2 cellular contexts compared by ENCODE assay signal in the genomic region with DNA sequence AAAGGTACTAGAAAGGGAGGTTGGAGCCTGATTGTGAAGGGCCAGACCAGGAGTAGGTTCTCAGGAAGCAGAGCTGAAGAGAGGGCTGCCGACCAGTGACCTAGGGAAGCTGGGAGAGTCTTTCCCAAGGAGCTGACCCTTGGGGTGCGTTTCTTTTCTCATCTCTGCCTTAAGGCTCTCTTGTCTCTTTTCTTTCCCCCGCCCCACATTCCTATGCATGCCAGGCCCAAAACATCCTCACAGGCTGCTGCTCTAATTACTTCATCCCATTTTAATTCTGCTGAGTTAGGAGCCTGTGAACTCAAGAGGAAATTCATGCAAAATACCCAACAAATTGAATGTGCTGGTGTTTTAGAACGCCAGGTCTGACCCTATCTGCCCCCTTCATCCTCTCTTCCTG.
TF ChIP-seq lines count a peak whose summit lies in the region.

No MANE protein-coding gene starts in this region.

TF ChIP-seq in GM23338, 12 proteins besides CTCF, POLR2A, EP300 and RAD21 (continues in another document):
- TF ChIP-seq, protein P1, sequence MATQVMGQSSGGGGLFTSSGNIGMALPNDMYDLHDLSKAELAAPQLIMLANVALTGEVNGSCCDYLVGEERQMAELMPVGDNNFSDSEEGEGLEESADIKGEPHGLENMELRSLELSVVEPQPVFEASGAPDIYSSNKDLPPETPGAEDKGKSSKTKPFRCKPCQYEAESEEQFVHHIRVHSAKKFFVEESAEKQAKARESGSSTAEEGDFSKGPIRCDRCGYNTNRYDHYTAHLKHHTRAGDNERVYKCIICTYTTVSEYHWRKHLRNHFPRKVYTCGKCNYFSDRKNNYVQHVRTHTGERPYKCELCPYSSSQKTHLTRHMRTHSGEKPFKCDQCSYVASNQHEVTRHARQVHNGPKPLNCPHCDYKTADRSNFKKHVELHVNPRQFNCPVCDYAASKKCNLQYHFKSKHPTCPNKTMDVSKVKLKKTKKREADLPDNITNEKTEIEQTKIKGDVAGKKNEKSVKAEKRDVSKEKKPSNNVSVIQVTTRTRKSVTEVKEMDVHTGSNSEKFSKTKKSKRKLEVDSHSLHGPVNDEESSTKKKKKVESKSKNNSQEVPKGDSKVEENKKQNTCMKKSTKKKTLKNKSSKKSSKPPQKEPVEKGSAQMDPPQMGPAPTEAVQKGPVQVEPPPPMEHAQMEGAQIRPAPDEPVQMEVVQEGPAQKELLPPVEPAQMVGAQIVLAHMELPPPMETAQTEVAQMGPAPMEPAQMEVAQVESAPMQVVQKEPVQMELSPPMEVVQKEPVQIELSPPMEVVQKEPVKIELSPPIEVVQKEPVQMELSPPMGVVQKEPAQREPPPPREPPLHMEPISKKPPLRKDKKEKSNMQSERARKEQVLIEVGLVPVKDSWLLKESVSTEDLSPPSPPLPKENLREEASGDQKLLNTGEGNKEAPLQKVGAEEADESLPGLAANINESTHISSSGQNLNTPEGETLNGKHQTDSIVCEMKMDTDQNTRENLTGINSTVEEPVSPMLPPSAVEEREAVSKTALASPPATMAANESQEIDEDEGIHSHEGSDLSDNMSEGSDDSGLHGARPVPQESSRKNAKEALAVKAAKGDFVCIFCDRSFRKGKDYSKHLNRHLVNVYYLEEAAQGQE (IDR thresholded peaks at IDR 0.05; ENCODE audit: unreplicated experiment) = no peak
- TF ChIP-seq STAT1 (IDR thresholded peaks at IDR 0.05; ENCODE audit: unreplicated experiment) (no peak), EZH2phosphoT487 (IDR thresholded peaks at IDR 0.05; ENCODE audit: unreplicated experiment) (no peak), EZH2 (IDR thresholded peaks at IDR 0.05; ENCODE audit: low read depth, unreplicated experiment) (no peak), POLR2AphosphoS5 (IDR thresholded peaks at IDR 0.05; ENCODE audit: low read depth) (no peak), JUNB (IDR thresholded peaks at IDR 0.05; ENCODE audit: unreplicated experiment) (no peak), ZNF331 (CRISPR knock-in tag; IDR thresholded peaks at IDR 0.05; ENCODE audit: low read depth) (no peak), CREB1 (CRISPR knock-in tag; IDR thresholded peaks at IDR 0.05; ENCODE audit: low read depth) (no peak)
- TF ChIP-seq, protein P2, sequence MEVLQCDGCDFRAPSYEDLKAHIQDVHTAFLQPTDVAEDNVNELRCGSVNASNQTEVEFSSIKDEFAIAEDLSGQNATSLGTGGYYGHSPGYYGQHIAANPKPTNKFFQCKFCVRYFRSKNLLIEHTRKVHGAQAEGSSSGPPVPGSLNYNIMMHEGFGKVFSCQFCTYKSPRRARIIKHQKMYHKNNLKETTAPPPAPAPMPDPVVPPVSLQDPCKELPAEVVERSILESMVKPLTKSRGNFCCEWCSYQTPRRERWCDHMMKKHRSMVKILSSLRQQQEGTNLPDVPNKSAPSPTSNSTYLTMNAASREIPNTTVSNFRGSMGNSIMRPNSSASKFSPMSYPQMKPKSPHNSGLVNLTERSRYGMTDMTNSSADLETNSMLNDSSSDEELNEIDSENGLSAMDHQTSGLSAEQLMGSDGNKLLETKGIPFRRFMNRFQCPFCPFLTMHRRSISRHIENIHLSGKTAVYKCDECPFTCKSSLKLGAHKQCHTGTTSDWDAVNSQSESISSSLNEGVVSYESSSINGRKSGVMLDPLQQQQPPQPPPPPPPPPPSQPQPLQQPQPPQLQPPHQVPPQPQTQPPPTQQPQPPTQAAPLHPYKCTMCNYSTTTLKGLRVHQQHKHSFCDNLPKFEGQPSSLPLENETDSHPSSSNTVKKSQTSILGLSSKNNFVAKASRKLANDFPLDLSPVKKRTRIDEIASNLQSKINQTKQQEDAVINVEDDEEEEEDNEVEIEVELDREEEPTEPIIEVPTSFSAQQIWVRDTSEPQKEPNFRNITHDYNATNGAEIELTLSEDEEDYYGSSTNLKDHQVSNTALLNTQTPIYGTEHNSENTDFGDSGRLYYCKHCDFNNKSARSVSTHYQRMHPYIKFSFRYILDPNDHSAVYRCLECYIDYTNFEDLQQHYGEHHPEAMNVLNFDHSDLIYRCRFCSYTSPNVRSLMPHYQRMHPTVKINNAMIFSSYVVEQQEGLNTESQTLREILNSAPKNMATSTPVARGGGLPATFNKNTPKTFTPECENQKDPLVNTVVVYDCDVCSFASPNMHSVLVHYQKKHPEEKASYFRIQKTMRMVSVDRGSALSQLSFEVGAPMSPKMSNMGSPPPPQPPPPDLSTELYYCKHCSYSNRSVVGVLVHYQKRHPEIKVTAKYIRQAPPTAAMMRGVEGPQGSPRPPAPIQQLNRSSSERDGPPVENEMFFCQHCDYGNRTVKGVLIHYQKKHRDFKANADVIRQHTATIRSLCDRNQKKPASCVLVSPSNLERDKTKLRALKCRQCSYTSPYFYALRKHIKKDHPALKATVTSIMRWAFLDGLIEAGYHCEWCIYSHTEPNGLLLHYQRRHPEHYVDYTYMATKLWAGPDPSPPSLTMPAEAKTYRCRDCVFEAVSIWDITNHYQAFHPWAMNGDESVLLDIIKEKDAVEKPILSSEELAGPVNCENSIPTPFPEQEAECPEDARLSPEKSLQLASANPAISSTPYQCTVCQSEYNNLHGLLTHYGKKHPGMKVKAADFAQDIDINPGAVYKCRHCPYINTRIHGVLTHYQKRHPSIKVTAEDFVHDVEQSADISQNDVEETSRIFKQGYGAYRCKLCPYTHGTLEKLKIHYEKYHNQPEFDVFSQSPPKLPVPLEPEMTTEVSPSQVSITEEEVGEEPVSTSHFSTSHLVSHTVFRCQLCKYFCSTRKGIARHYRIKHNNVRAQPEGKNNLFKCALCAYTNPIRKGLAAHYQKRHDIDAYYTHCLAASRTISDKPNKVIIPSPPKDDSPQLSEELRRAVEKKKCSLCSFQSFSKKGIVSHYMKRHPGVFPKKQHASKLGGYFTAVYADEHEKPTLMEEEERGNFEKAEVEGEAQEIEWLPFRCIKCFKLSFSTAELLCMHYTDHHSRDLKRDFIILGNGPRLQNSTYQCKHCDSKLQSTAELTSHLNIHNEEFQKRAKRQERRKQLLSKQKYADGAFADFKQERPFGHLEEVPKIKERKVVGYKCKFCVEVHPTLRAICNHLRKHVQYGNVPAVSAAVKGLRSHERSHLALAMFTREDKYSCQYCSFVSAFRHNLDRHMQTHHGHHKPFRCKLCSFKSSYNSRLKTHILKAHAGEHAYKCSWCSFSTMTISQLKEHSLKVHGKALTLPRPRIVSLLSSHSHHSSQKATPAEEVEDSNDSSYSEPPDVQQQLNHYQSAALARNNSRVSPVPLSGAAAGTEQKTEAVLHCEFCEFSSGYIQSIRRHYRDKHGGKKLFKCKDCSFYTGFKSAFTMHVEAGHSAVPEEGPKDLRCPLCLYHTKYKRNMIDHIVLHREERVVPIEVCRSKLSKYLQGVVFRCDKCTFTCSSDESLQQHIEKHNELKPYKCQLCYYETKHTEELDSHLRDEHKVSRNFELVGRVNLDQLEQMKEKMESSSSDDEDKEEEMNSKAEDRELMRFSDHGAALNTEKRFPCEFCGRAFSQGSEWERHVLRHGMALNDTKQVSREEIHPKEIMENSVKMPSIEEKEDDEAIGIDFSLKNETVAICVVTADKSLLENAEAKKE (CRISPR knock-in tag; IDR thresholded peaks at IDR 0.05) = no peak
- TF ChIP-seq, protein P3, sequence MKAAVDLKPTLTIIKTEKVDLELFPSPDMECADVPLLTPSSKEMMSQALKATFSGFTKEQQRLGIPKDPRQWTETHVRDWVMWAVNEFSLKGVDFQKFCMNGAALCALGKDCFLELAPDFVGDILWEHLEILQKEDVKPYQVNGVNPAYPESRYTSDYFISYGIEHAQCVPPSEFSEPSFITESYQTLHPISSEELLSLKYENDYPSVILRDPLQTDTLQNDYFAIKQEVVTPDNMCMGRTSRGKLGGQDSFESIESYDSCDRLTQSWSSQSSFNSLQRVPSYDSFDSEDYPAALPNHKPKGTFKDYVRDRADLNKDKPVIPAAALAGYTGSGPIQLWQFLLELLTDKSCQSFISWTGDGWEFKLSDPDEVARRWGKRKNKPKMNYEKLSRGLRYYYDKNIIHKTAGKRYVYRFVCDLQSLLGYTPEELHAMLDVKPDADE (IDR thresholded peaks at IDR 0.05) = no peak

TF ChIP-seq in GM12878, 131 proteins besides CTCF, POLR2A, EP300 and RAD21:
- TF ChIP-seq NFXL1 (IDR thresholded peaks at IDR 0.05; ENCODE audit: borderline replicate concordance) (no peak), KDM1A (IDR thresholded peaks at IDR 0.05; ENCODE audit: borderline replicate concordance) (no peak), POLR2AphosphoS5 (IDR thresholded peaks at IDR 0.05; ENCODE audit: low read length) (no peak), YY1 (IDR thresholded peaks at IDR 0.05; ENCODE audit: low read depth, low read length) (no peak), POLR2AphosphoS2 (IDR thresholded peaks at IDR 0.05; ENCODE audit: low read depth, low read length) (no peak), MTA3 (IDR thresholded peaks at IDR 0.05; ENCODE audit: borderline replicate concordance, low read length) (no peak)
- TF ChIP-seq, protein P4, sequence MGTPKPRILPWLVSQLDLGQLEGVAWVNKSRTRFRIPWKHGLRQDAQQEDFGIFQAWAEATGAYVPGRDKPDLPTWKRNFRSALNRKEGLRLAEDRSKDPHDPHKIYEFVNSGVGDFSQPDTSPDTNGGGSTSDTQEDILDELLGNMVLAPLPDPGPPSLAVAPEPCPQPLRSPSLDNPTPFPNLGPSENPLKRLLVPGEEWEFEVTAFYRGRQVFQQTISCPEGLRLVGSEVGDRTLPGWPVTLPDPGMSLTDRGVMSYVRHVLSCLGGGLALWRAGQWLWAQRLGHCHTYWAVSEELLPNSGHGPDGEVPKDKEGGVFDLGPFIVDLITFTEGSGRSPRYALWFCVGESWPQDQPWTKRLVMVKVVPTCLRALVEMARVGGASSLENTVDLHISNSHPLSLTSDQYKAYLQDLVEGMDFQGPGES (IDR thresholded peaks at IDR 0.05) = no peak
